ENCODE assay signal across 24 cellular contexts in the genomic region with DNA sequence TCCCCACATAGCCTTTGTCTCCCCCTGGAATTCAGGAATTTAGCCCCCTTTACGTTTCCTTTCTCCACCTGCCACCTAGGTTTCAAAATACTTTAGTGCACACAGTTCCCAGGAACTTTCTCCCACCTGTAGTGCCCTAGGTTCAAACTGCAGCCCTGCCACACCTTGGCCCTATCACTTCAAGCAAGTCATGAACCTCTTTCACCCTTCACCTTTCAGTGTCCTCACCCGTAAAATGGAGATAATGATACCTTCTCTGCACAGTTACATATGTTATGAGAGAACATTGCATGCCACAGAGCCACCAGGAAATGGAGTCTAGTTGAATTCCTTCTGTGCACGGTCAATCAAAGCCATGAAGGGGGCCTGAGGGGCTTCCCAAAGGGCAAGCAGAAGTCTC. TPM values are rescaled to one million over a fixed set of nuclear protein-coding genes. Genes with fewer than 3 reads are reported as not detected.
DNase-seq lines count a peak whose midpoint lies in the region; ATAC-seq, FAIRE-seq and TF ChIP-seq lines count a peak whose summit lies in the region.
"Had no signal": no experiment of that assay in that cellular context is flagged by ENCODE, and none has a peak within 500 bp of the region (broad histone marks: within the 10 kb centered on the region; RNA-seq: fewer than 3 reads in every experiment).

No MANE protein-coding gene starts in this region.

- CTCF ChIA-PET in GM12878 (lab: Yijun Ruan, JAX) = no interaction called here

- H3K36me3 Mint-ChIP-seq in activated naive CD8-positive, alpha-beta T cell = no peaks in the 10 kb centered on the region
- H3K36me3 Mint-ChIP-seq in activated naive CD8-positive, alpha-beta T cell treated with anti-CD3 and anti-CD28 coated beads for 36 hours = no peaks in the 10 kb centered on the region

- BruUV-seq in GM12878 (replicated peaks; lab: Mats Ljungman, UMichigan) = no TSS peak

- no peak for FAIRE-seq in GM12878 (lab: Jason Lieb, UNC)

- H3K27me3 ChIP-seq in GM12878 (replicated peaks in 1 of 2; ENCODE audit: control insufficient read depth in 2 of 2, insufficient read depth in 2 of 2, low read length in 1 of 2) (no peaks in the 10 kb centered on the region), right lobe of liver (no peaks in the 10 kb centered on the region), thyroid gland (no peaks in the 10 kb centered on the region)
- H3K27me3 ChIP-seq: BLaER1 treated with 17β-estradiol and CSF1 and Interleukin-3, amounts not matched to agents 10 nM and 100 nM; vagina had no signal

- no peak for TF ChIP-seq CTCF in GM12878 (IDR thresholded peaks at IDR 0.05 in 2 of 3, conservative IDR thresholded peaks at IDR 0.05 in 1 of 3; ENCODE audit: control insufficient read depth in 2 of 3, extremely low read depth in 1 of 3, insufficient read depth in 1 of 3, low read depth in 3 of 3, low read length in 3 of 3)
- TF ChIP-seq CTCF in right lobe of liver (IDR thresholded peaks at IDR 0.05) = no peak
- TF ChIP-seq CTCF in thyroid gland (IDR thresholded peaks at IDR 0.05) = no peak

- POLR2A ChIA-PET in GM12878 (lab: Charles Lee) = interaction anchor here (1.0 kb wide), 1 partner anchor 185 kb away, joined by 3 read pairs; no protein-coding TSS in a partner anchor

- TF ChIP-seq EP300 in GM12878 (IDR thresholded peaks at IDR 0.05; ENCODE audit: borderline replicate concordance in 1 of 2, control insufficient read depth in 1 of 2, low read depth in 2 of 2, low read length in 2 of 2) = no peak

- no peaks in the 10 kb centered on the region for H3K9me3 ChIP-seq in GM12878 (replicated peaks; ENCODE audit: control insufficient read depth, insufficient read depth, low read length)
- H3K9me3 ChIP-seq in right lobe of liver = no peaks in the 10 kb centered on the region
- H3K9me3 ChIP-seq in thyroid gland = no peaks in the 10 kb centered on the region
- H3K9me3 ChIP-seq: BLaER1 treated with 17β-estradiol and CSF1 and Interleukin-3, amounts not matched to agents 10 nM and 100 nM; prostate gland; vagina had no signal

- ATAC-seq in GM12878 = no peak
- peak in 1 of 4 donors; percentile 35 for ATAC-seq in right lobe of liver
- no peak for ATAC-seq in GM21619 (IDR thresholded peaks at IDR 0.05; ENCODE audit: unreplicated experiment)

- H3K79me2 ChIP-seq in GM12878 (ENCODE audit: control insufficient read depth, insufficient read depth, low read length) = no peaks in the 10 kb centered on the region

- H3K4me3 Mint-ChIP-seq in activated naive CD8-positive, alpha-beta T cell = peak overlapping the region; percentile 36
- no peak overlapping the region for H3K4me3 Mint-ChIP-seq in activated naive CD8-positive, alpha-beta T cell treated with anti-CD3 and anti-CD28 coated beads for 36 hours
- H3K4me3 Mint-ChIP-seq: activated CD4-positive, alpha-beta T cell treated with anti-CD3 and anti-CD28 coated beads, Interleukin-2, amount 10 ng/mL, durations not matched to agents 24 days and 14 days; nephron had no signal

- H3K4me3 ChIP-seq in GM12878 (no peak overlapping the region), right lobe of liver (no peak overlapping the region), thyroid gland (replicated peaks in 1 of 3) (no peak overlapping the region)
- H3K4me3 ChIP-seq: BLaER1 treated with 17β-estradiol and CSF1 and Interleukin-3, amounts not matched to agents 10 nM and 100 nM; lung; prostate gland; smooth muscle cell; vagina had no signal

- no peaks in the 10 kb centered on the region for H3K27me3 Mint-ChIP-seq in activated naive CD8-positive, alpha-beta T cell
- H3K27me3 Mint-ChIP-seq in activated naive CD8-positive, alpha-beta T cell treated with anti-CD3 and anti-CD28 coated beads for 36 hours = no peaks in the 10 kb centered on the region
- H3K27me3 Mint-ChIP-seq: activated CD4-positive, alpha-beta T cell treated with anti-CD3 and anti-CD28 coated beads, Interleukin-2, amount 10 ng/mL, durations not matched to agents 24 days and 14 days had no signal

- TF ChIP-seq POLR2A in GM12878 (IDR thresholded peaks at IDR 0.05; ENCODE audit: low read depth, low read length) (no peak), right lobe of liver (IDR thresholded peaks at IDR 0.05) (no peak), thyroid gland (IDR thresholded peaks at IDR 0.05) (no peak)

- 0 out of 2 replicates have a peak overlapping the region, but pooled peaks have one; percentile 2 for H2AFZ ChIP-seq in GM12878 (ENCODE audit: control insufficient read depth, low read depth, low read length)

- H3K36me3 ChIP-seq in GM12878 (ENCODE audit: control insufficient read depth in 2 of 2, insufficient read depth in 2 of 2, low read length in 1 of 2) (no peaks in the 10 kb centered on the region), right lobe of liver (no peaks in the 10 kb centered on the region), thyroid gland (no peaks in the 10 kb centered on the region)
- H3K36me3 ChIP-seq: BLaER1 treated with 17β-estradiol and CSF1 and Interleukin-3, amounts not matched to agents 10 nM and 100 nM; prostate gland; vagina had no signal

- in situ Hi-C loops in GM12878 (cut with MboI) = no loop called here

- SMC1A ChIA-PET in GM12878 (lab: Charles Lee; ENCODE audit: uncharacterized antibody, unreplicated experiment) = interaction anchor here (1.2 kb wide), 1 partner anchor 13 kb away, joined by 3 read pairs; no protein-coding TSS in a partner anchor

- H3K4me1 ChIP-seq in GM12878 (ENCODE audit: control insufficient read depth, insufficient read depth, low read length) (peaks cover 18% of the 10 kb centered on the region), right lobe of liver (peaks cover 0 to 53% (median 26%) of the 10 kb centered on the region in 4 donors), thyroid gland (peaks cover 6 to 26% of the 10 kb centered on the region in 2 donors)
- H3K4me1 ChIP-seq: prostate gland, vagina had no signal

- WGBS in GM12878 (ENCODE audit: insufficient coverage, insufficient replicate concordance, low lambda C conversion rate, missing lambda C conversion rate) = 71% methylated on average over 3 of the region's 3 CpGs
- 16% methylated on average over 3 of the region's 3 CpGs for WGBS in right lobe of liver (ENCODE audit: insufficient coverage, low coverage, low lambda C conversion rate, missing lambda C conversion rate)
- WGBS in thyroid gland, 2 donors = 73 to 77% methylated on average over 3 of the region's 3 CpGs

- TF ChIP-seq RAD21 in GM12878 (IDR thresholded peaks at IDR 0.05; ENCODE audit: insufficient read depth, low read depth, low read length) = no peak

- H3K9me3 Mint-ChIP-seq in activated naive CD8-positive, alpha-beta T cell (ENCODE audit: low read depth) = no peaks in the 10 kb centered on the region
- no peaks in the 10 kb centered on the region for H3K9me3 Mint-ChIP-seq in activated naive CD8-positive, alpha-beta T cell treated with anti-CD3 and anti-CD28 coated beads for 36 hours
- H3K9me3 Mint-ChIP-seq: activated CD4-positive, alpha-beta T cell treated with anti-CD3 and anti-CD28 coated beads, Interleukin-2, amount 10 ng/mL, durations not matched to agents 24 days and 14 days; nephron had no signal

- no peak overlapping the region for H3K27ac Mint-ChIP-seq in activated naive CD8-positive, alpha-beta T cell
- no peak overlapping the region for H3K27ac Mint-ChIP-seq in activated naive CD8-positive, alpha-beta T cell treated with anti-CD3 and anti-CD28 coated beads for 36 hours
- H3K27ac Mint-ChIP-seq: activated CD4-positive, alpha-beta T cell treated with anti-CD3 and anti-CD28 coated beads, Interleukin-2, amount 10 ng/mL, durations not matched to agents 24 days and 14 days; nephron had no signal

- no peak overlapping the region for H3K9ac ChIP-seq in GM12878 (ENCODE audit: control insufficient read depth, insufficient read depth, low read length)
- H3K9ac ChIP-seq: BLaER1 treated with 17β-estradiol and CSF1 and Interleukin-3, amounts not matched to agents 10 nM and 100 nM had no signal

- H4K20me1 ChIP-seq in GM12878 (ENCODE audit: control insufficient read depth, insufficient read depth) = no peaks in the 10 kb centered on the region
- H4K20me1 ChIP-seq: BLaER1 treated with 17β-estradiol and CSF1 and Interleukin-3, amounts not matched to agents 10 nM and 100 nM had no signal

- H3K27ac ChIP-seq in GM12878 (ENCODE audit: control insufficient read depth, insufficient read depth) (no peak overlapping the region), right lobe of liver (peak overlapping the region in 2 of 3 donors; percentile 48 to 71), thyroid gland (peak overlapping the region; percentile 27 to 78 (median 71))
- H3K27ac ChIP-seq: BLaER1 treated with 17β-estradiol and CSF1 and Interleukin-3, amounts not matched to agents 10 nM and 100 nM; prostate gland; vagina had no signal

- DNase-seq in activated naive CD8-positive, alpha-beta T cell treated with anti-CD3 and anti-CD28 coated beads for 36 hours = no peak
- DNase-seq in GM12878 (ENCODE audit: low read depth, low spot score) = no peak
- no peak for DNase-seq in right lobe of liver
- no peak for DNase-seq in thyroid gland
- DNase-seq in activated CD8-positive, alpha-beta memory T cell treated with anti-CD3 and anti-CD28 coated beads, Interleukin-2, amount 50 U/mL, for 48 hours = no peak
- no peak for DNase-seq in NCI-H1930 (lab: John Stamatoyannopoulos, UW)
- DNase-seq: activated CD4-positive, alpha-beta T cell treated with anti-CD3 and anti-CD28 coated beads, Interleukin-2, amount 10 ng/mL, durations not matched to agents 24 days and 14 days; activated gamma-delta T cell treated with Interleukin-2 at 50 U/mL for 16 hours; aorta; effector CD8-positive, alpha-beta T cell; GDM1; MM.1S; NCI-H1694; NCI-H226; stimulated activated CD4-positive, alpha-beta T cell treated with anti-CD3 and anti-CD28 coated beads, Interleukin-4, amount 100 ng/mL, for 24 hours; SW 1271 had no signal

- peaks cover 34% of the 10 kb centered on the region for H3K4me1 Mint-ChIP-seq in activated naive CD8-positive, alpha-beta T cell (ENCODE audit: low read depth)
- H3K4me1 Mint-ChIP-seq in activated naive CD8-positive, alpha-beta T cell treated with anti-CD3 and anti-CD28 coated beads for 36 hours = peaks cover 25% of the 10 kb centered on the region
- H3K4me1 Mint-ChIP-seq: nephron had no signal

- intact Hi-C loops in GM12878 (cut with micrococcal nuclease; ENCODE audit: unreplicated experiment) (no loop called here), right lobe of liver (cut with DNase I) (no loop called here), thyroid gland (cut with DNase I) (no loop called here)

- RAD21 ChIA-PET in GM12878 (lab: Charles Lee; ENCODE audit: unreplicated experiment) = no interaction called here

- H3K4me2 ChIP-seq in GM12878 (ENCODE audit: control insufficient read depth, insufficient read depth) = no peak overlapping the region
- H3K4me2 ChIP-seq: BLaER1 treated with 17β-estradiol and CSF1 and Interleukin-3, amounts not matched to agents 10 nM and 100 nM; smooth muscle cell had no signal

RNA-seq across cellular contexts. Expression of a gene that starts 9.8 kb away (rescaled TPM):
- 10 to 100 TPM; 77.2 to 83.8 TPM for total RNA-seq in activated naive CD8-positive, alpha-beta T cell treated with anti-CD3 and anti-CD28 coated beads for 36 hours
- total RNA-seq in GM12878 (2013; cell fraction: nucleolus; rRNA removed) = 23.5 and 27.2 TPM in 2 replicates
- total RNA-seq in GM12878 (2014; rRNA removed) = 7.4 TPM in 2 replicates
- 8.5 and 9.5 TPM in 2 replicates for total RNA-seq in GM12878 (2014; rRNA removed; fragmentation: Illumina TruSeq; extraction: Trizol)
- total RNA-seq in GM12878 (2021) = 69.7 and 75.9 TPM in 2 replicates
- 116 TPM for polyA plus RNA-seq in GM12878 (2011; ENCODE audit: low read depth)
- 3.3 and 6.6 TPM in 2 replicates for polyA plus RNA-seq in GM12878 (2011; rRNA removed)
- 10.5 and 12.0 TPM in 2 replicates for polyA plus RNA-seq in GM12878 (2011; cell fraction: cytosol; rRNA removed)
- polyA plus RNA-seq in GM12878 (2011; cell fraction: nucleus; rRNA removed) = 13.2 and 14.7 TPM in 2 replicates
- 61.5 and 83.9 TPM in 2 replicates for polyA plus RNA-seq in GM12878 (2012)
- 7.2 and 16.9 TPM in 2 replicates for polyA plus RNA-seq in GM12878 (2014; fragmentation: Illumina TruSeq; extraction: Trizol)
- 1 to 10 TPM; 1.2 to 2.7 TPM for polyA plus RNA-seq in GM12878 (2014; fragmentation: Nextera tagmentation; extraction: Ambion mirVana)
- 20.7 and 21.5 TPM in 2 replicates for polyA plus RNA-seq in GM12878 (2014; rRNA removed)
- 10 to 100 TPM in 1 of 2 experiments, 1 to 10 TPM in 1; 8.5 to 12.9 TPM for polyA plus RNA-seq in GM12878 (2016; fragmentation: Nextera tagmentation; extraction: Ambion mirVana)
- polyA minus RNA-seq in GM12878 (2011; rRNA and poly(A)+ RNA removed) = 2.9 and 6.1 TPM in 2 replicates
- polyA minus RNA-seq in GM12878 (2011; cell fraction: cytosol; rRNA and poly(A)+ RNA removed) = 4.0 and 8.6 TPM in 2 replicates
- polyA minus RNA-seq in GM12878 (2011; cell fraction: nucleus; rRNA and poly(A)+ RNA removed) = 2.8 and 6.3 TPM in 2 replicates
- 10 to 100 TPM in 5 of 6 experiments, 1 to 10 TPM in 1; 9.7 to 54.1 (median 23.6) TPM for total RNA-seq in right lobe of liver
- total RNA-seq in thyroid gland = 10 to 100 TPM; 18.3 to 34.7 (median 24.9) TPM

RNA-seq across cellular contexts. Expression of a gene that starts 52.9 kb away (rescaled TPM):
- total RNA-seq in activated naive CD8-positive, alpha-beta T cell treated with anti-CD3 and anti-CD28 coated beads for 36 hours = 10 to 100 TPM; 55.4 to 57.6 TPM
- 35.0 and 35.4 TPM in 2 replicates for total RNA-seq in GM12878 (2013; cell fraction: nucleolus; rRNA removed)
- total RNA-seq in GM12878 (2014; rRNA removed) = 36.3 and 40.3 TPM in 2 replicates
- total RNA-seq in GM12878 (2014; rRNA removed; fragmentation: Illumina TruSeq; extraction: Trizol) = 30.6 and 31.7 TPM in 2 replicates
- 40.7 and 44.0 TPM in 2 replicates for total RNA-seq in GM12878 (2021)
- 17.4 TPM for polyA plus RNA-seq in GM12878 (2011; ENCODE audit: low read depth)
- 25.8 and 49.2 TPM in 2 replicates for polyA plus RNA-seq in GM12878 (2011; rRNA removed)
- polyA plus RNA-seq in GM12878 (2011; cell fraction: cytosol; rRNA removed) = 73.3 and 82.9 TPM in 2 replicates
- polyA plus RNA-seq in GM12878 (2011; cell fraction: nucleus; rRNA removed) = 54.9 and 64.6 TPM in 2 replicates
- 30.5 and 35.8 TPM in 2 replicates for polyA plus RNA-seq in GM12878 (2012)
- polyA plus RNA-seq in GM12878 (2014; fragmentation: Illumina TruSeq; extraction: Trizol) = 24.3 and 45.4 TPM in 2 replicates
- polyA plus RNA-seq in GM12878 (2014; fragmentation: Nextera tagmentation; extraction: Ambion mirVana) = 10 to 100 TPM; 22.7 to 24.2 TPM
- 54.3 and 56.5 TPM in 2 replicates for polyA plus RNA-seq in GM12878 (2014; rRNA removed)
- polyA plus RNA-seq in GM12878 (2016; fragmentation: Nextera tagmentation; extraction: Ambion mirVana) = 10 to 100 TPM; 76.7 to 77.9 TPM
- polyA minus RNA-seq in GM12878 (2011; rRNA and poly(A)+ RNA removed) = 39.4 and 64.4 TPM in 2 replicates
- 27.0 and 30.2 TPM in 2 replicates for polyA minus RNA-seq in GM12878 (2011; cell fraction: cytosol; rRNA and poly(A)+ RNA removed)
- polyA minus RNA-seq in GM12878 (2011; cell fraction: nucleus; rRNA and poly(A)+ RNA removed) = 38.0 and 63.1 TPM in 2 replicates
- 10 to 100 TPM; 10.6 to 19.1 (median 13.9) TPM for total RNA-seq in right lobe of liver
- total RNA-seq in thyroid gland = 10 to 100 TPM; 17.3 to 43.3 (median 35.5) TPM

RNA-seq across cellular contexts. Expression of a gene that starts 60.0 kb away (rescaled TPM):
- 1 to 10 TPM; 2.3 to 3.2 TPM for total RNA-seq in activated naive CD8-positive, alpha-beta T cell treated with anti-CD3 and anti-CD28 coated beads for 36 hours
- total RNA-seq in GM12878 (2013; cell fraction: nucleolus; rRNA removed) = 1.9 and 2.0 TPM in 2 replicates
- 0.40 TPM in 1 of 2 replicates, not detected in the other for total RNA-seq in GM12878 (2014; rRNA removed)
- 0.14 and 0.22 TPM in 2 replicates for total RNA-seq in GM12878 (2014; rRNA removed; fragmentation: Illumina TruSeq; extraction: Trizol)
- 0.32 and 0.64 TPM in 2 replicates for total RNA-seq in GM12878 (2021)
- 0.41 TPM for polyA plus RNA-seq in GM12878 (2011; ENCODE audit: low read depth)
- polyA plus RNA-seq in GM12878 (2011; rRNA removed) = 0.12 and 0.50 TPM in 2 replicates
- 0.34 and 0.52 TPM in 2 replicates for polyA plus RNA-seq in GM12878 (2011; cell fraction: cytosol; rRNA removed)
- 2.2 and 3.0 TPM in 2 replicates for polyA plus RNA-seq in GM12878 (2011; cell fraction: nucleus; rRNA removed)
- 0.60 and 1.1 TPM in 2 replicates for polyA plus RNA-seq in GM12878 (2012)
- polyA plus RNA-seq in GM12878 (2014; fragmentation: Illumina TruSeq; extraction: Trizol) = 0.04 TPM in 1 of 2 replicates, not detected in the other
- not detected for polyA plus RNA-seq in GM12878 (2014; fragmentation: Nextera tagmentation; extraction: Ambion mirVana)
- 0.55 and 0.67 TPM in 2 replicates for polyA plus RNA-seq in GM12878 (2014; rRNA removed)
- under 1 TPM; 0.11 to 0.47 TPM for polyA plus RNA-seq in GM12878 (2016; fragmentation: Nextera tagmentation; extraction: Ambion mirVana)
- polyA minus RNA-seq in GM12878 (2011; rRNA and poly(A)+ RNA removed) = 0.10 TPM in 1 of 2 replicates, not detected in the other
- polyA minus RNA-seq in GM12878 (2011; cell fraction: cytosol; rRNA and poly(A)+ RNA removed) = not detected in 2 replicates
- 0.57 and 0.85 TPM in 2 replicates for polyA minus RNA-seq in GM12878 (2011; cell fraction: nucleus; rRNA and poly(A)+ RNA removed)
- total RNA-seq in right lobe of liver = under 1 TPM in 3 of 6 experiments, not detected in 3; 0.58 to 0.81 (median 0.70) TPM
- 1 to 10 TPM in 3 of 4 donors, not detected in 1; 1.0 to 5.2 (median 1.6) TPM for total RNA-seq in thyroid gland
